8 cellular contexts compared by ENCODE assay signal in the genomic region with DNA sequence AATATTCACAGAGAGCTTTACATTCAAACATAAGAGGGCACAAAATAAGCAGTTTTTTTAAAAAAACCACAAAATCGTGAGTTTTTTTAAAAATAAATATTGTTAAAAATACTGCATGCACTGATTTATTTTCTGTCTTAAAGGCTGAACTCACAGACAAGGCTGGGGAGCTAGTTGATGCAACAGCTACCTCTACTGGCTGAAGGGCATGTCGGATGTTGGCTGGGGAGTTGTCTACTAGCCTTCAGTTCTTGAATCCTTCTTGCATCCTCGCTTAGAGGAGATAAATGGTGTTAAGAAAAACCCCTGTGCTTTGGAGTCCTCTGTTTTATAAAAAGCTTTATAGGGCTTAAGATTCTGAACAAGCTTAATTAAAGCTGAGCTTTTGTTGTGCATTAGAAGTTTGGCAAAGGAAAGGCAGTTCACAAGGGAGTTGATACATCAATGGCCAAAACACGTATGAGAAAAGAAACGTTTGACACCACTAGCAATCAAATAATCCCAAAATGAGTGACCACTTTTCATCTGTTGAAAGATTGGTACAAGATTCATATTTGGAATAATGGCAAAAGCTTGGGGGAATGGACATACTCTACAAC.
DNase-seq lines count a peak whose midpoint lies in the region; FAIRE-seq and TF ChIP-seq lines count a peak whose summit lies in the region.

No MANE protein-coding gene starts in this region.

- H3K4me1 Mint-ChIP-seq in osteocyte (ENCODE audit: unreplicated experiment) = peaks cover 6% of the 10 kb centered on the region
- H3K4me1 Mint-ChIP-seq in T-helper 2 cell treated with Interferon-gamma antibody and Interleukin-4, amounts not matched to agents 5 μg/mL and 100 μg/mL, for 36 hours (ENCODE audit: low read depth) = no peaks in the 10 kb centered on the region

- no peaks in the 10 kb centered on the region for H3K27me3 Mint-ChIP-seq in osteocyte (ENCODE audit: unreplicated experiment)
- no peaks in the 10 kb centered on the region for H3K27me3 Mint-ChIP-seq in T-helper 2 cell treated with Interferon-gamma antibody and Interleukin-4, amounts not matched to agents 5 μg/mL and 100 μg/mL, for 36 hours (ENCODE audit: low read depth)

- H3K27ac ChIP-seq in VCaP = no peak overlapping the region

- H3K27ac Mint-ChIP-seq in osteocyte (ENCODE audit: unreplicated experiment) = no peak overlapping the region
- no peak overlapping the region for H3K27ac Mint-ChIP-seq in T-helper 2 cell treated with Interferon-gamma antibody and Interleukin-4, amounts not matched to agents 5 μg/mL and 100 μg/mL, for 36 hours

- peaks cover 7% of the 10 kb centered on the region for H3K36me3 Mint-ChIP-seq in osteocyte (ENCODE audit: unreplicated experiment)
- H3K36me3 Mint-ChIP-seq in T-helper 2 cell treated with Interferon-gamma antibody and Interleukin-4, amounts not matched to agents 5 μg/mL and 100 μg/mL, for 36 hours (ENCODE audit: low read depth) = peaks cover 34% of the 10 kb centered on the region

- H3K4me3 Mint-ChIP-seq in osteocyte (ENCODE audit: unreplicated experiment) = no peak overlapping the region
- H3K4me3 Mint-ChIP-seq in T-helper 2 cell treated with Interferon-gamma antibody and Interleukin-4, amounts not matched to agents 5 μg/mL and 100 μg/mL, for 36 hours = no peak overlapping the region

- peak; percentile 69 for FAIRE-seq in frontal cortex (lab: Jason Lieb, UNC)

- H3K9me3 Mint-ChIP-seq in osteocyte (ENCODE audit: unreplicated experiment) = no peaks in the 10 kb centered on the region
- no peaks in the 10 kb centered on the region for H3K9me3 Mint-ChIP-seq in T-helper 2 cell treated with Interferon-gamma antibody and Interleukin-4, amounts not matched to agents 5 μg/mL and 100 μg/mL, for 36 hours

- TF ChIP-seq CTCF in VCaP (conservative IDR thresholded peaks at IDR 0.05) (peak; percentile 97), osteocyte (IDR thresholded peaks at IDR 0.05) (peak; percentile 94)

- DNase-seq in COLO668 (lab: John Stamatoyannopoulos, UW; ENCODE audit: unreplicated experiment) = peak; percentile 31
- peak; percentile 49 for DNase-seq in H4 (ENCODE audit: low spot score)
- peak; percentile 36 for DNase-seq in NCI-H2029 treated with DMSO at 0.1 percent for 48 hours (lab: John Stamatoyannopoulos, UW)
- DNase-seq in frontal cortex (ENCODE audit: low spot score in 2 of 2) = peak; percentile 11 to 28
- DNase-seq in osteocyte (ENCODE audit: extremely low spot score, unreplicated experiment) = no peak
- DNase-seq in GOT3 (lab: John Stamatoyannopoulos, UW) = no peak
- DNase-seq in T-helper 2 cell treated with Interferon-gamma antibody and Interleukin-4, amounts not matched to agents 5 μg/mL and 100 μg/mL, for 36 hours (ENCODE audit: low spot score) = no peak

Comparison
In these comparisons a context has a peak if more than half of its experiments do, and no peak if none do; other contexts are left out.
1. DNase-seq: peak in COLO668 (single experiment), H4 (single experiment), NCI-H2029 treated with DMSO at 0.1 percent for 48 hours (single experiment) and frontal cortex (2 of 2); none in osteocyte (single experiment), GOT3 (single experiment) and T-helper 2 cell treated with Interferon-gamma antibody and Interleukin-4, amounts not matched to agents 5 μg/mL and 100 μg/mL, for 36 hours (single experiment).